8 cellular contexts compared by ENCODE assay signal in genomic region chr9:131237931-131238401, GRCh38. TPM values are rescaled to one million over a fixed set of nuclear protein-coding genes. Genes with fewer than 3 reads are reported as not detected.
A peak's percentile ranks its signal among the peaks of the same experiment; 100 is the strongest.
DNase-seq lines count a peak whose midpoint lies in the region; ATAC-seq and TF ChIP-seq lines count a peak whose summit lies in the region.

No MANE protein-coding gene starts in this region.

- DNase-seq in Daoy (ENCODE audit: low read depth), result peak; percentile 89
- peak; percentile 48 for DNase-seq in mammary epithelial cell
- DNase-seq in left kidney (ENCODE audit: low read depth, low spot score), result peak; percentile 66
- peak; percentile 89 for DNase-seq in stimulated activated CD4-positive, alpha-beta T cell treated with anti-CD3 and anti-CD28 coated beads, Interleukin-4, amount 100 ng/mL, for 24 hours

- no peaks in the 10 kb centered on the region for H3K9me2 ChIP-seq in Loucy (replicated peaks; ENCODE audit: low read depth, low read length)

- H3K9ac ChIP-seq in Loucy (ENCODE audit: low read depth, low read length, poor library complexity, severe bottlenecking), result peak overlapping the region; percentile 75
- H3K9ac ChIP-seq in mammary epithelial cell (ENCODE audit: insufficient read depth, low read length), result no peak overlapping the region

- dilution Hi-C loops in mammary epithelial cell (cut with HindIII; ENCODE audit: low sequenced_read_pairs), result no loop called here

- H2AFZ ChIP-seq in Loucy (ENCODE audit: low read length), result peak overlapping the region; percentile 55; the same call in 1 of the 2 replicates
- peak overlapping the region; percentile 96 for H2AFZ ChIP-seq in mammary epithelial cell (ENCODE audit: low read depth, low read length)

- intact Hi-C loops in mammary epithelial cell (cut with micrococcal nuclease), result no loop called here

- H3K36me3 ChIP-seq in Loucy (ENCODE audit: insufficient read depth, low read length) (peaks cover 29% of the 10 kb centered on the region; the same call in 1 of the 2 replicates), mammary epithelial cell (ENCODE audit: insufficient read depth, low read length) (peaks cover 5% of the 10 kb centered on the region)

- H3K79me2 ChIP-seq in Loucy (ENCODE audit: insufficient read depth, low read length) (no peaks in the 10 kb centered on the region), mammary epithelial cell (ENCODE audit: insufficient read depth, low read length) (no peaks in the 10 kb centered on the region)

- in situ Hi-C loops in mammary epithelial cell (cut with MboI; ENCODE audit: low sequenced_read_pairs in 2 of 2), result no loop called here

- H3K27ac ChIP-seq in VCaP (peak overlapping the region; percentile 78), mammary epithelial cell (ENCODE audit: insufficient read depth, low read depth, low read length) (no peak overlapping the region)

- H3K4me2 ChIP-seq in Loucy (ENCODE audit: low read depth, low read length, poor library complexity, severe bottlenecking), result peak overlapping the region; percentile 72
- H3K4me2 ChIP-seq in mammary epithelial cell (ENCODE audit: insufficient read depth, low read depth, low read length), result peak overlapping the region; percentile 77

- H3K4me1 ChIP-seq in Loucy (ENCODE audit: insufficient read depth, low read length, poor library complexity, severe bottlenecking) (peaks cover 27% of the 10 kb centered on the region), mammary epithelial cell (ENCODE audit: insufficient read depth, low read length) (peaks cover 11% of the 10 kb centered on the region)

- peak overlapping the region; percentile 56 for H3K4me3 ChIP-seq in Loucy (ENCODE audit: low read length, poor library complexity, severe bottlenecking)
- H3K4me3 ChIP-seq in mammary epithelial cell (replicated peaks in 1 of 3; ENCODE audit: insufficient read depth in 1 of 3, low read depth in 2 of 3, low read length in 3 of 3), result peak overlapping the region in 1 of 3 experiments; percentile 6

- ATAC-seq in GM21528 (IDR thresholded peaks at IDR 0.05; ENCODE audit: low FRiP score, unreplicated experiment), result peak; percentile 82
- no peak for ATAC-seq in GM19328 (IDR thresholded peaks at IDR 0.05; ENCODE audit: unreplicated experiment)

- BruUV-seq in mammary epithelial cell (replicated peaks; lab: Mats Ljungman, UMichigan), result no TSS peak

- 4% methylated on average over 9 of the region's 11 CpGs for WGBS in mammary epithelial cell (ENCODE audit: low coverage, missing lambda C conversion rate)

- TF ChIP-seq CTCF in Loucy (conservative IDR thresholded peaks at IDR 0.05; ENCODE audit: low read length), result no peak
- TF ChIP-seq CTCF in VCaP (conservative IDR thresholded peaks at IDR 0.05), result no peak
- TF ChIP-seq CTCF in mammary epithelial cell (conservative IDR thresholded peaks at IDR 0.05 in 1 of 2, IDR thresholded peaks at IDR 0.05 in 1 of 2; ENCODE audit: extremely low read depth in 1 of 2, insufficient read depth in 1 of 2, low read depth in 1 of 2, low read length in 2 of 2), result no peak

- H4K20me1 ChIP-seq in Loucy (ENCODE audit: insufficient read depth, low read length, poor library complexity, severe bottlenecking) (no peaks in the 10 kb centered on the region), mammary epithelial cell (ENCODE audit: insufficient read depth, low read length) (no peaks in the 10 kb centered on the region)

- H3F3A ChIP-seq in Loucy (ENCODE audit: low read depth), result peaks cover 5% of the 10 kb centered on the region; the same call in 1 of the 2 replicates

- H3K27me3 ChIP-seq in Loucy (ENCODE audit: insufficient read depth, low read length, poor library complexity, severe bottlenecking), result no peaks in the 10 kb centered on the region
- no peaks in the 10 kb centered on the region for H3K27me3 ChIP-seq in mammary epithelial cell (ENCODE audit: insufficient read depth, low read length)

- CTCF ChIA-PET in mammary epithelial cell (lab: Charles Lee; ENCODE audit: low non-redundant PET), result no interaction called here

- no peaks in the 10 kb centered on the region for H3K9me3 ChIP-seq in Loucy (ENCODE audit: insufficient read depth, low read depth, low read length)
- no peaks in the 10 kb centered on the region for H3K9me3 ChIP-seq in mammary epithelial cell (replicated peaks; ENCODE audit: insufficient read depth, low read length)

RNA-seq across cellular contexts. Expression of gene FAM78A, which starts 38.3 kb away (rescaled TPM):
- total RNA-seq in Daoy (2014; rRNA removed; shearing (Covaris generic)), result 0.51 and 0.71 TPM in 2 replicates
- under 1 TPM; 0.42 to 0.67 TPM for total RNA-seq in mammary epithelial cell
- 0.52 TPM for polyA plus RNA-seq in mammary epithelial cell
- polyA minus RNA-seq in mammary epithelial cell, result 0.47 TPM

RNA-seq across cellular contexts. Expression of gene PLPP7, which starts 51.6 kb away (rescaled TPM):
- 5.4 and 7.1 TPM in 2 replicates for total RNA-seq in Daoy (2014; rRNA removed; shearing (Covaris generic))
- under 1 TPM in 1 of 2 donors, not detected in 1; 0.50 TPM for total RNA-seq in mammary epithelial cell
- polyA plus RNA-seq in mammary epithelial cell, result not detected
- polyA minus RNA-seq in mammary epithelial cell, result not detected
